8 cellular contexts compared by ENCODE assay signal in the genomic region with DNA sequence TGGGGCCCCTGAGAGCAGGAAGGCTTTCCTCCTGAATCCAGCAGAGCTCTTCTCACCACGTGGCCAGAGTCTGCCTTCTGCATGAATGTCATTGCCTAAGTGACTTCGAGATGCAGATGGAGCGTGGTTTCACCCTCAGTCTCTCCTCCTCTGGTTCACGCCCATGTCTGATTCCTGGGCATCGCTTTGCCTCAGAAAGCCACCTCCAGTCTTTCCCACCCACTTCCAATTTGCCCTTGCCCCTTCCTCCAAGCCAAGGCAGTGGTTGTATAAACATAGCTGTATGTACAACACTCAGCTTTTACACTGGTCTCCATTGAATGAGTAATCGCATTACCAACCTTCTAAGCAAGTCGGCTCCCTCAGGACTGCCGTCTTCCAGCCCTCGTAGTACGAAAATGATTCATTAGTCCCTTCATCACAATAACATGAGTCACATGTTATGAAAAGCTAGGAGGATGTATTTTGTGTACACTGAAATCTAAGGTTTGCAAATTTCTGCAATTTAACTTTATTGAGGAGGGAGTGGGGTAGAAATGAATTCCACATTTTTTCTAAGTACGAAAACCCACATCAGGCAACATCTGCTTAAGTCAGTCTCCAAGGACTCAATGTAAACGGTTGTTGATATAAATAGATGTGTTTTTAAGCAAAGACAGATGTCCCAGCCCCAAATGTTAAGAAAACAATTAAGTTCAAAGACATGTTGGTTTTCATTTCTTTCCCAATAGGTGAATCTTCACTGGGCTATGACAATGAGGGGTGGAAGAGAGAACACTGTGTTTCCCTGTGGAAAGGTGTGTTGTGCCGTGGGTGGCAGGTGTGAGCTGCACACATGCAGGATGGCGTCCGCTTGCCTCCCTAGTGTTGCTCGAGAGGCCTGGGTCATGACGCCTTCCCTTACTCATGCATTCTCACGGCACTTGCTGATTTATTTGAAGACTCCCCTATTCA. TPM values are rescaled to one million over a fixed set of nuclear protein-coding genes. Genes with fewer than 3 reads are reported as not detected.
DNase-seq lines count a peak whose midpoint lies in the region; ATAC-seq, FAIRE-seq and TF ChIP-seq lines count a peak whose summit lies in the region.

No MANE protein-coding gene starts in this region.

- H3K9me3 Mint-ChIP-seq in CD14-positive monocyte (peaks cover 0 to 2% (median 1%) of the 10 kb centered on the region in 7 donors), neural crest cell (peaks cover 2% of the 10 kb centered on the region)

- H3K36me3 Mint-ChIP-seq in CD14-positive monocyte (no peaks in the 10 kb centered on the region), neural crest cell (ENCODE audit: low read depth) (peaks cover 1% of the 10 kb centered on the region)

- FAIRE-seq in bronchial epithelial cell (lab: Jason Lieb, UNC), result peak; percentile 7

- TF ChIP-seq CTCF in CD14-positive monocyte (IDR thresholded peaks at IDR 0.05), result no peak
- no peak for TF ChIP-seq CTCF in bronchial epithelial cell (IDR thresholded peaks at IDR 0.05; ENCODE audit: insufficient read depth, low read length, severe bottlenecking)
- no peak for TF ChIP-seq CTCF in neural crest cell (conservative IDR thresholded peaks at IDR 0.05)
- TF ChIP-seq CTCF in GM20000 (IDR thresholded peaks at IDR 0.05; ENCODE audit: extremely low read depth, missing control alignments), result no peak

- intact Hi-C loops in CD14-positive monocyte (cut with micrococcal nuclease), result no loop called here

- no peaks in the 10 kb centered on the region for H3K36me3 ChIP-seq in bronchial epithelial cell (ENCODE audit: control insufficient read depth, insufficient read depth, low read length)

- H3K27me3 Mint-ChIP-seq in CD14-positive monocyte (ENCODE audit: low read depth in 3 of 3) (no peaks in the 10 kb centered on the region), neural crest cell (ENCODE audit: low read depth) (no peaks in the 10 kb centered on the region)

- no peaks in the 10 kb centered on the region for H3K27me3 ChIP-seq in bronchial epithelial cell (ENCODE audit: control insufficient read depth, insufficient read depth, low read length)

- DNase-seq in CD14-positive monocyte (ENCODE audit: low spot score), result peak; percentile 59
- DNase-seq in bronchial epithelial cell (ENCODE audit: low read depth), result peak; percentile 98
- no peak for DNase-seq in neural crest cell (ENCODE audit: low read depth, low spot score)
- DNase-seq in NCI-H1092 treated with DMSO at 0.1 percent for 48 hours (lab: John Stamatoyannopoulos, UW), result no peak
- no peak for DNase-seq in GM20000 (ENCODE audit: low spot score)
- no peak for DNase-seq in central memory CD4-positive, alpha-beta T cell
- DNase-seq in hippocampal formation (lab: John Stamatoyannopoulos, UW), result no peak

- peak; percentile 62 for ATAC-seq in HG03432 (IDR thresholded peaks at IDR 0.05; ENCODE audit: unreplicated experiment)

- H3K4me1 Mint-ChIP-seq in CD14-positive monocyte (peaks cover 33% of the 10 kb centered on the region), neural crest cell (no peaks in the 10 kb centered on the region)

- H3K27ac Mint-ChIP-seq in CD14-positive monocyte (peak overlapping the region; percentile 48 to 90 (median 81)), neural crest cell (ENCODE audit: unreplicated experiment) (peak overlapping the region; percentile 36)

- no peak overlapping the region for H3K4me3 Mint-ChIP-seq in CD14-positive monocyte
- H3K4me3 Mint-ChIP-seq in neural crest cell, result no peak overlapping the region

- no peak overlapping the region for H3K4me3 ChIP-seq in bronchial epithelial cell (ENCODE audit: low read depth, low read length)

RNA-seq across cellular contexts. Expression of gene ETS2, which starts 32.3 kb away (rescaled TPM):
- polyA plus RNA-seq in CD14-positive monocyte, result 10 to 100 TPM; 54.2 to 59.5 TPM
- 144 and 153 TPM in 2 replicates for total RNA-seq in bronchial epithelial cell
- total RNA-seq in neural crest cell, result 15.4 and 16.9 TPM in 2 replicates

Comparison
In these comparisons a context has a peak if more than half of its experiments do, and no peak if none do; other contexts are left out.
1. DNase-seq: peak in CD14-positive monocyte (single experiment) and bronchial epithelial cell (single experiment); none in neural crest cell (single experiment), NCI-H1092 treated with DMSO at 0.1 percent for 48 hours (single experiment), GM20000 (single experiment), central memory CD4-positive, alpha-beta T cell (single experiment) and hippocampal formation (0 of 2).